9 cellular contexts compared by ENCODE assay signal in the genomic region with DNA sequence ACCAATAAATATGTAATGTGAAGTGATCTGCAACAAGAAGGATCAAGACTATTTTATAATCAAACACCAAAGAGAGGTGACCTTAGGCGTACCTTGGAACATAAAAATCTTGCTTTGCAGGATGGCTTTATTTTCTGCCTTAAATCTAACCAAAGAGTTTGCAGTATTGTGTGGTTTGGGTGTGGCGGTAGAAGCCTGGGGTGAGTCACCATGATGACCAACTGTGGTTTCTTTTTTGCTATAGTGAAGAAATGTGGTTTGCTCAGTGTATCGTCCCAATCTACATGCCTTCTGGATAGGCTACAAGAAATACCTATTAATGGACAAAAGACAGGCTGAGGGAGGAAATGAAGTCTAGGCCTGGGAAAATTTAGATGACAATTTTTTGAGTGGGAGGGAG. TPM values are rescaled to one million over a fixed set of nuclear protein-coding genes. Genes with fewer than 3 reads are reported as not detected.
DNase-seq lines count a peak whose midpoint lies in the region; ATAC-seq lines count a peak whose summit lies in the region.
"Had no signal": no experiment of that assay in that cellular context is flagged by ENCODE, and none has a peak within 500 bp of the region (broad histone marks: within the 10 kb centered on the region; RNA-seq: fewer than 3 reads in every experiment).

No MANE protein-coding gene starts in this region.

- no peak overlapping the region for H3K4me3 ChIP-seq in mesenchymal stem cell (ENCODE audit: insufficient read depth in 1 of 2, low read depth in 1 of 2, low read length in 2 of 2)
- H3K4me3 ChIP-seq: tibial artery had no signal

- H3K27ac Mint-ChIP-seq in activated naive CD4-positive, alpha-beta T cell treated with anti-CD3 and anti-CD28 coated beads, Interleukin-2, amount 50 U/mL, for 72 hours = no peak overlapping the region

- ATAC-seq in HG02870 (IDR thresholded peaks at IDR 0.05; ENCODE audit: unreplicated experiment) = peak; percentile 79
- peak; percentile 43 to 57 for ATAC-seq in activated naive CD4-positive, alpha-beta T cell treated with anti-CD3 and anti-CD28 coated beads, Interleukin-2, amount 50 U/mL, for 72 hours

- WGBS in mesenchymal stem cell = 8% methylated on average over 2 of the region's 3 CpGs

- no peak overlapping the region for H2AK5ac ChIP-seq in mesenchymal stem cell (ENCODE audit: low read length, severe bottlenecking)

- H2BK120ac ChIP-seq in mesenchymal stem cell (ENCODE audit: low read depth, low read length) = no peak overlapping the region

- H3K4me2 ChIP-seq in mesenchymal stem cell (ENCODE audit: low read length, poor library complexity, severe bottlenecking) = no peak overlapping the region

- no peak overlapping the region for H2BK12ac ChIP-seq in mesenchymal stem cell (ENCODE audit: low read length in 2 of 2)

- H4K8ac ChIP-seq in mesenchymal stem cell (ENCODE audit: low read length) = no peak overlapping the region

- no peaks in the 10 kb centered on the region for H3K9me3 ChIP-seq in mesenchymal stem cell (ENCODE audit: control insufficient read depth, low read length)
- H3K9me3 ChIP-seq: tibial artery had no signal

- H2AFZ ChIP-seq in mesenchymal stem cell (ENCODE audit: low read depth, low read length) = no peak overlapping the region

- no peaks in the 10 kb centered on the region for H3K79me1 ChIP-seq in mesenchymal stem cell (replicated peaks; ENCODE audit: low read length, poor library complexity, severe bottlenecking)

- DNase-seq in activated naive CD4-positive, alpha-beta T cell treated with Interleukin-2 at 50 U/mL for 16 hours = peak; percentile 56
- no peak for DNase-seq in activated naive CD4-positive, alpha-beta T cell treated with anti-CD3 and anti-CD28 coated beads, Interleukin-2, amount 50 U/mL, for 16 hours
- peak; percentile 87 for DNase-seq in NOMO-1 treated with dmso at 0.1 percent for 144 hours (lab: John Stamatoyannopoulos, UW; ENCODE audit: unreplicated experiment)
- peak; percentile 48 to 61 for DNase-seq in activated naive CD4-positive, alpha-beta T cell treated with anti-CD3 and anti-CD28 coated beads, Interleukin-2, amount 50 U/mL, for 72 hours (ENCODE audit: low spot score in 2 of 2)
- DNase-seq in mesenchymal stem cell = peak; percentile 92
- DNase-seq in DMS79 treated with DMSO at 0.1 percent for 48 hours (lab: John Stamatoyannopoulos, UW) = no peak
- no peak for DNase-seq in NCI-H1417 treated with DMSO at 0.1 percent for 48 hours (lab: John Stamatoyannopoulos, UW)

- H2BK15ac ChIP-seq in mesenchymal stem cell (ENCODE audit: low read depth, poor library complexity, severe bottlenecking) = no peak overlapping the region

- no peak overlapping the region for H3K18ac ChIP-seq in mesenchymal stem cell (ENCODE audit: low read depth in 1 of 2, low read length in 2 of 2)

- H3K4ac ChIP-seq in mesenchymal stem cell (ENCODE audit: low read depth in 1 of 2, low read length in 2 of 2) = no peak overlapping the region

- H3K27me3 ChIP-seq in mesenchymal stem cell (ENCODE audit: control insufficient read depth in 1 of 2, insufficient read depth in 1 of 2, low read length in 2 of 2) = no peaks in the 10 kb centered on the region
- H3K27me3 ChIP-seq: tibial artery had no signal

- H3K9me3 Mint-ChIP-seq in activated naive CD4-positive, alpha-beta T cell treated with anti-CD3 and anti-CD28 coated beads, Interleukin-2, amount 50 U/mL, for 72 hours = no peaks in the 10 kb centered on the region

- no peak overlapping the region for H2BK5ac ChIP-seq in mesenchymal stem cell (ENCODE audit: low read depth, low read length, poor library complexity, severe bottlenecking)

- no peaks in the 10 kb centered on the region for H3K36me3 ChIP-seq in mesenchymal stem cell (ENCODE audit: control insufficient read depth in 1 of 2, insufficient read depth in 2 of 2, low read depth in 1 of 2, low read length in 2 of 2)
- H3K36me3 ChIP-seq: tibial artery had no signal

- H3K23ac ChIP-seq in mesenchymal stem cell (ENCODE audit: low read length in 2 of 2) = no peak overlapping the region

- no peak overlapping the region for H4K91ac ChIP-seq in mesenchymal stem cell (ENCODE audit: low read length)

- H3K4me1 ChIP-seq in mesenchymal stem cell (ENCODE audit: control insufficient read depth, insufficient read depth, low read depth, low read length) = peaks cover 10% of the 10 kb centered on the region

- no peak overlapping the region for H3K27ac ChIP-seq in mesenchymal stem cell (ENCODE audit: low read length, poor library complexity, severe bottlenecking)
- H3K27ac ChIP-seq: tibial artery had no signal

- peaks cover 0 to 4% of the 10 kb centered on the region in 2 donors for H3K36me3 Mint-ChIP-seq in activated naive CD4-positive, alpha-beta T cell treated with anti-CD3 and anti-CD28 coated beads, Interleukin-2, amount 50 U/mL, for 72 hours

- H3K14ac ChIP-seq in mesenchymal stem cell (ENCODE audit: low read length in 2 of 2) = no peak overlapping the region

- peak overlapping the region; percentile 50 for H3K9ac ChIP-seq in mesenchymal stem cell (ENCODE audit: low read length)

RNA-seq across cellular contexts. Expression of gene CAST, which starts 5.1 kb away (rescaled TPM):
- total RNA-seq in activated naive CD4-positive, alpha-beta T cell treated with anti-CD3 and anti-CD28 coated beads, Interleukin-2, amount 50 U/mL, for 72 hours = 100 to 1,000 TPM in 1 of 2 donors, 10 to 100 TPM in 1; 97.5 to 169 TPM
- polyA plus RNA-seq in mesenchymal stem cell (2013, experiment 1 of 2) = 217 TPM
- polyA plus RNA-seq in mesenchymal stem cell (2013, experiment 2 of 2) = 216 TPM

Comparison
In these comparisons a context has a peak if more than half of its experiments do, and no peak if none do; other contexts are left out.
1. DNase-seq: peak in activated naive CD4-positive, alpha-beta T cell treated with Interleukin-2 at 50 U/mL for 16 hours (single experiment), NOMO-1 treated with dmso at 0.1 percent for 144 hours (single experiment), activated naive CD4-positive, alpha-beta T cell treated with anti-CD3 and anti-CD28 coated beads, Interleukin-2, amount 50 U/mL, for 72 hours (2 of 2) and mesenchymal stem cell (single experiment); none in activated naive CD4-positive, alpha-beta T cell treated with anti-CD3 and anti-CD28 coated beads, Interleukin-2, amount 50 U/mL, for 16 hours (single experiment), DMS79 treated with DMSO at 0.1 percent for 48 hours (single experiment) and NCI-H1417 treated with DMSO at 0.1 percent for 48 hours (single experiment).